In the genomic region with DNA sequence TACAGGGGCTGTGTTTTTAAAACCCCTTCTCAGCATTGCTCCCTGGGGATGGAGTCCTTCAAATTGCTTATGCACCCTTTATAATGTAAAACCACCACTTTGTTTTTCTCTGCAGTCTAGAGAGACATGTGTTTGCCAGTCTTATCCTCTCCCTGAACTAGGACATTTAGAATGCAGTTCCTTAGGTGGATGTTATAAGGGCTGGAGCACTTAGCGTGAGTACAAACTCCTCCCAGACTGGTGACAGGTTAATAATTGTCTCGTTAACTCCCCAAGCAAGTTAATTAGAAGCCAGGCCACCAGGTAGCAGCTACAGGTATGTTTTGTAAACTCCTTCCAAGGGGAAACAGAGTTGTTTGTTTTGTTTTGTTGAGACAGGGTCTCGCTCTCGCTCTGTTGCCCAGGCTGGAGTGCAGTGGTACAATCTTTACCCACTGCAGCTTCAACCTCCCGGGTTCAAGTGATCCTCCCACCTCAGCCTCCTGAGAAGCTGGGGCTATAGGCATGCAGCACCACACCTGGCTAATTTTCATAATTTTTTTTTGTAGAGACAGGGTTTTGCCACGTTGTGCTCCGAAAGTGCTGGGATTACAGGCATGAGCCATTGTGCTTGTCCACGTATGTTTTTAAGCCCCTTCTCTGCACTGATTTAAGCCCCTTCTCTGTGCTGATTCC, we compare ENCODE assay signal across 17 cellular contexts.
DNase-seq lines count a peak whose midpoint lies in the region; ATAC-seq and TF ChIP-seq lines count a peak whose summit lies in the region.
"Had no signal": no experiment of that assay in that cellular context is flagged by ENCODE, and none has a peak within 500 bp of the region (broad histone marks: within the 10 kb centered on the region; RNA-seq: fewer than 3 reads in every experiment).

No MANE protein-coding gene starts in this region.

- no peak for TF ChIP-seq CTCF in endodermal cell (conservative IDR thresholded peaks at IDR 0.05)

- no peak overlapping the region for H4K8ac ChIP-seq in mesendoderm (ENCODE audit: low read depth, low read length)

- H4K5ac ChIP-seq in mesendoderm (ENCODE audit: low read length): no peak overlapping the region

- H3K23ac ChIP-seq in mesendoderm (ENCODE audit: low read length): no peak overlapping the region

- H3K9me3 ChIP-seq in endodermal cell (ENCODE audit: control insufficient read depth, low read length) (no peaks in the 10 kb centered on the region), SJCRH30 (replicated peaks) (no peaks in the 10 kb centered on the region)
- H3K9me3 ChIP-seq: tibial nerve had no signal

- DNase-seq in Caki2 (ENCODE audit: low read depth) (peak; percentile 11), HuH-7 (ENCODE audit: low spot score) (peak; percentile 51), endodermal cell (peak; percentile 57), mesendoderm (peak; percentile 16), HUDEP-2 (lab: John Stamatoyannopoulos, UW; ENCODE audit: unreplicated experiment in 76 of 76) (no peak), SJCRH30 (no peak)
- DNase-seq in stimulated activated naive CD8-positive, alpha-beta T cell treated with anti-CD3 and anti-CD28 coated beads, Interleukin-15, Interleukin-2, amounts not matched to agents 100 U/mL and 50 U/mL, for 24 hours: no peak
- DNase-seq: activated effector memory CD4-positive, alpha-beta T cell treated with Interleukin-2 at 50 U/mL for 16 hours; glutamatergic neuron; NCI-H1105 treated with DMSO at 0.1 percent for 48 hours; NCI-H524; right cardiac atrium; stimulated activated CD8-positive, alpha-beta memory T cell treated with anti-CD3 and anti-CD28 coated beads, Interleukin-4, amount 100 ng/mL, for 48 hours had no signal

- peaks cover 5% of the 10 kb centered on the region for H3K27me3 Mint-ChIP-seq in endodermal cell (ENCODE audit: insufficient read depth)
- H3K27me3 Mint-ChIP-seq: natural killer cell treated with Interleukin-12 subunit alpha and Interleukin-12 subunit beta and Interleukin-15 and Interleukin-18, amount 100 ng/mL, for 72 hours had no signal

- H3K36me3 ChIP-seq in endodermal cell (ENCODE audit: control insufficient read depth, insufficient read depth, low read length) (no peaks in the 10 kb centered on the region), mesendoderm (ENCODE audit: control insufficient read depth, insufficient read depth, low read length) (no peaks in the 10 kb centered on the region), SJCRH30 (no peaks in the 10 kb centered on the region)
- H3K36me3 ChIP-seq: tibial nerve had no signal

- peak overlapping the region; percentile 27 for H3K4me3 Mint-ChIP-seq in endodermal cell

- H3K4me3 ChIP-seq in endodermal cell (ENCODE audit: low read length) (no peak overlapping the region), mesendoderm (ENCODE audit: low read length) (no peak overlapping the region), SJCRH30 (no peak overlapping the region)
- H3K4me3 ChIP-seq: K562, tibial nerve had no signal

- H3K4me1 Mint-ChIP-seq in endodermal cell: peaks cover 39% of the 10 kb centered on the region

- H3K27me3 ChIP-seq in endodermal cell (ENCODE audit: control insufficient read depth, insufficient read depth, low read length, poor library complexity, severe bottlenecking): no peaks in the 10 kb centered on the region
- no peaks in the 10 kb centered on the region for H3K27me3 ChIP-seq in mesendoderm (ENCODE audit: insufficient read depth, low read length, poor library complexity)
- no peaks in the 10 kb centered on the region for H3K27me3 ChIP-seq in SJCRH30
- H3K27me3 ChIP-seq: tibial nerve had no signal

- H3K27ac ChIP-seq in endodermal cell (ENCODE audit: low read depth, low read length) (no peak overlapping the region), mesendoderm (ENCODE audit: low read depth, low read length) (no peak overlapping the region), SJCRH30 (no peak overlapping the region)
- H3K27ac ChIP-seq: tibial nerve had no signal

- H2BK15ac ChIP-seq in mesendoderm (replicated peaks; ENCODE audit: low read depth): no peak overlapping the region

- H3K4ac ChIP-seq in mesendoderm (ENCODE audit: low read depth, low read length): no peak overlapping the region

- H2BK5ac ChIP-seq in mesendoderm (ENCODE audit: low read length): no peak overlapping the region

- H3K4me2 ChIP-seq in mesendoderm (ENCODE audit: low read length): no peak overlapping the region

- no peak for ATAC-seq in stimulated activated naive CD8-positive, alpha-beta T cell treated with anti-CD3 and anti-CD28 coated beads, Interleukin-15, Interleukin-2, amounts not matched to agents 100 U/mL and 50 U/mL, for 24 hours
- ATAC-seq in HG03045 (IDR thresholded peaks at IDR 0.05; ENCODE audit: unreplicated experiment): no peak
- ATAC-seq: K562; natural killer cell treated with Interleukin-12 subunit alpha and Interleukin-12 subunit beta and Interleukin-15 and Interleukin-18, amount 100 ng/mL, for 72 hours; right cardiac atrium had no signal

- H2AK5ac ChIP-seq in mesendoderm (ENCODE audit: low read length): no peak overlapping the region

- no peak overlapping the region for H3K56ac ChIP-seq in mesendoderm (ENCODE audit: low read length)

- peaks cover 3% of the 10 kb centered on the region for H3K9me3 Mint-ChIP-seq in endodermal cell

- no peak overlapping the region for H3K18ac ChIP-seq in mesendoderm (ENCODE audit: low read length)

- 68 to 78% methylated on average over 6 to 8 of the region's 8 CpGs for WGBS in endodermal cell (ENCODE audit: insufficient coverage in 1 of 2, insufficient read length in 1 of 2), 2 experiments
- WGBS in mesendoderm (ENCODE audit: extremely low coverage, insufficient coverage, low lambda C conversion rate): no CpG with 5 or more reads among the region's 8 CpGs

- no peak overlapping the region for H3K9ac ChIP-seq in endodermal cell (ENCODE audit: extremely low read depth, low read length, poor library complexity, severe bottlenecking)
- no peak overlapping the region for H3K9ac ChIP-seq in mesendoderm (ENCODE audit: low read length)

- no peak overlapping the region for H2BK120ac ChIP-seq in mesendoderm (ENCODE audit: low read depth, low read length)

- H3K4me1 ChIP-seq in endodermal cell (ENCODE audit: control insufficient read depth, insufficient read depth, low read length) (peaks cover 10% of the 10 kb centered on the region), mesendoderm (ENCODE audit: control insufficient read depth, low read depth, low read length) (no peaks in the 10 kb centered on the region), SJCRH30 (0 out of 2 replicates have a peak, but pooled peaks cover 2% of the 10 kb centered on the region)

- H3K79me2 ChIP-seq in mesendoderm (ENCODE audit: control insufficient read depth, insufficient read depth, low read length): no peaks in the 10 kb centered on the region

- peak overlapping the region; percentile 77 for H3K27ac Mint-ChIP-seq in endodermal cell
- H3K27ac Mint-ChIP-seq: natural killer cell treated with Interleukin-12 subunit alpha and Interleukin-12 subunit beta and Interleukin-15 and Interleukin-18, amount 100 ng/mL, for 72 hours had no signal

- in situ Hi-C loops in Caki2 (cut with HindIII; ENCODE audit: low pct_unique_long_range_greater_than_20kb, low sequenced_read_pairs): no loop called here

- H3K36me3 Mint-ChIP-seq in endodermal cell (ENCODE audit: low read depth): no peaks in the 10 kb centered on the region
- H3K36me3 Mint-ChIP-seq: natural killer cell treated with Interleukin-12 subunit alpha and Interleukin-12 subunit beta and Interleukin-15 and Interleukin-18, amount 100 ng/mL, for 72 hours had no signal

- H3K79me1 ChIP-seq in mesendoderm (ENCODE audit: low read length): no peaks in the 10 kb centered on the region

Comparison
In these comparisons a context has a peak if more than half of its experiments do, and no peak if none do; other contexts are left out.
1. DNase-seq: peak in Caki2 (single experiment), HuH-7 (single experiment), endodermal cell (single experiment) and mesendoderm (single experiment); none in HUDEP-2 (0 of 76), stimulated activated naive CD8-positive, alpha-beta T cell treated with anti-CD3 and anti-CD28 coated beads, Interleukin-15, Interleukin-2, amounts not matched to agents 100 U/mL and 50 U/mL, for 24 hours (single experiment) and SJCRH30 (0 of 2).